Comparison of ENCODE assay signal across 8 cellular contexts in genomic region chr1:111755321-111756123, GRCh38. TPM values are rescaled to one million over a fixed set of nuclear protein-coding genes. Genes with fewer than 3 reads are reported as not detected.
A peak's percentile ranks its signal among the peaks of the same experiment; 100 is the strongest.
DNase-seq lines count a peak whose midpoint lies in the region; ATAC-seq and TF ChIP-seq lines count a peak whose summit lies in the region.

A gene with protein sequence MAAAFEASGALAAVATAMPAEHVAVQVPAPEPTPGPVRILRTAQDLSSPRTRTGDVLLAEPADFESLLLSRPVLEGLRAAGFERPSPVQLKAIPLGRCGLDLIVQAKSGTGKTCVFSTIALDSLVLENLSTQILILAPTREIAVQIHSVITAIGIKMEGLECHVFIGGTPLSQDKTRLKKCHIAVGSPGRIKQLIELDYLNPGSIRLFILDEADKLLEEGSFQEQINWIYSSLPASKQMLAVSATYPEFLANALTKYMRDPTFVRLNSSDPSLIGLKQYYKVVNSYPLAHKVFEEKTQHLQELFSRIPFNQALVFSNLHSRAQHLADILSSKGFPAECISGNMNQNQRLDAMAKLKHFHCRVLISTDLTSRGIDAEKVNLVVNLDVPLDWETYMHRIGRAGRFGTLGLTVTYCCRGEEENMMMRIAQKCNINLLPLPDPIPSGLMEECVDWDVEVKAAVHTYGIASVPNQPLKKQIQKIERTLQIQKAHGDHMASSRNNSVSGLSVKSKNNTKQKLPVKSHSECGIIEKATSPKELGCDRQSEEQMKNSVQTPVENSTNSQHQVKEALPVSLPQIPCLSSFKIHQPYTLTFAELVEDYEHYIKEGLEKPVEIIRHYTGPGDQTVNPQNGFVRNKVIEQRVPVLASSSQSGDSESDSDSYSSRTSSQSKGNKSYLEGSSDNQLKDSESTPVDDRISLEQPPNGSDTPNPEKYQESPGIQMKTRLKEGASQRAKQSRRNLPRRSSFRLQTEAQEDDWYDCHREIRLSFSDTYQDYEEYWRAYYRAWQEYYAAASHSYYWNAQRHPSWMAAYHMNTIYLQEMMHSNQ (plus strand): TSS chr1:111755901. CDS start chr1:111755925, 24 bp downstream.

- peak; percentile 86 to 95 (median 94) for TF ChIP-seq CTCF in right lobe of liver (IDR thresholded peaks at IDR 0.05)

- H3K4me3 ChIP-seq in CD4-positive, CD25-positive, alpha-beta regulatory T cell (ENCODE audit: low read depth, low read length) = peak within 1 kb of the TSS; percentile 96
- H3K4me3 ChIP-seq in right lobe of liver = peak within 1 kb of the TSS; percentile 68 to 81 (median 72)

- peaks cover 4% of the 10 kb centered on the region for H3K27me3 Mint-ChIP-seq in CD4-positive, CD25-positive, alpha-beta regulatory T cell

- peak within 1 kb of the TSS; percentile 99 to 100 (median 99) for H3K27ac Mint-ChIP-seq in CD4-positive, CD25-positive, alpha-beta regulatory T cell

- H3K4me3 Mint-ChIP-seq in CD4-positive, CD25-positive, alpha-beta regulatory T cell = peak within 1 kb of the TSS; percentile 88 to 100 (median 99)

- peak; percentile 51 for TF ChIP-seq POLR2A in right lobe of liver (IDR thresholded peaks at IDR 0.05)

- ATAC-seq in CD4-positive, CD25-positive, alpha-beta regulatory T cell (ENCODE audit: low read depth in 2 of 2) = peak; percentile 89 to 92
- ATAC-seq in GM19395 (IDR thresholded peaks at IDR 0.05; ENCODE audit: unreplicated experiment) = peak; percentile 84
- ATAC-seq in HG03565 (IDR thresholded peaks at IDR 0.05; ENCODE audit: unreplicated experiment) = peak; percentile 84
- peak; percentile 98 to 99 (median 98) for ATAC-seq in right lobe of liver

- H3K4me1 Mint-ChIP-seq in CD4-positive, CD25-positive, alpha-beta regulatory T cell = peaks cover 18 to 58% (median 35%) of the 10 kb centered on the region in 4 donors

- intact Hi-C loops in right lobe of liver (cut with DNase I) = no loop called here

- 0% methylated on average over 17 of the region's 67 CpGs for WGBS in right lobe of liver (ENCODE audit: insufficient coverage, low coverage, low lambda C conversion rate, missing lambda C conversion rate)

- H3K9me3 Mint-ChIP-seq in CD4-positive, CD25-positive, alpha-beta regulatory T cell = no peaks in the 10 kb centered on the region

- peak within 1 kb of the TSS; percentile 95 for H3K27ac ChIP-seq in CD4-positive, CD25-positive, alpha-beta regulatory T cell (ENCODE audit: insufficient read depth, low read length, poor library complexity, severe bottlenecking)
- peak within 1 kb of the TSS; percentile 82 to 84 (median 83) for H3K27ac ChIP-seq in right lobe of liver

- H3K27me3 ChIP-seq in CD4-positive, CD25-positive, alpha-beta regulatory T cell (ENCODE audit: control insufficient read depth, insufficient read depth, low read length) = no peaks in the 10 kb centered on the region
- no peaks in the 10 kb centered on the region for H3K27me3 ChIP-seq in right lobe of liver

- DNase-seq in CD4-positive, CD25-positive, alpha-beta regulatory T cell = peak; percentile 92 to 96 (median 95)
- DNase-seq in NCI-H748 treated with DMSO at 0.1 percent for 48 hours (lab: John Stamatoyannopoulos, UW) (peak; percentile 94), dermis blood vessel endothelial cell (peak; percentile 98), right lobe of liver (peak; percentile 95 to 96 (median 95))
- DNase-seq in activated CD4-positive, alpha-beta T cell treated with anti-CD3 and anti-CD28 coated beads, Interleukin-2, amount 50 U/mL, for 4 hours = peak; percentile 90 to 91
- DNase-seq in stimulated activated CD4-positive, alpha-beta T cell treated with anti-CD3 and anti-CD28 coated beads, Interleukin-4, amount 100 ng/mL, for 4 hours = peak; percentile 90 to 91

- H3K9me3 ChIP-seq in CD4-positive, CD25-positive, alpha-beta regulatory T cell (ENCODE audit: control insufficient read depth in 2 of 2, low read length in 2 of 2) = no peaks in the 10 kb centered on the region
- H3K9me3 ChIP-seq in right lobe of liver = no peaks in the 10 kb centered on the region

- H3K36me3 ChIP-seq in CD4-positive, CD25-positive, alpha-beta regulatory T cell (ENCODE audit: control insufficient read depth, insufficient read depth, low read length) = peaks cover 19% of the 10 kb centered on the region
- H3K36me3 ChIP-seq in right lobe of liver = peaks cover 0 to 3% (median 0%) of the 10 kb centered on the region in 4 donors

- peaks cover 29% of the 10 kb centered on the region for H3K4me1 ChIP-seq in CD4-positive, CD25-positive, alpha-beta regulatory T cell (ENCODE audit: control insufficient read depth, insufficient read depth, low read length, poor library complexity, severe bottlenecking)
- H3K4me1 ChIP-seq in right lobe of liver = peaks cover 0 to 15% (median 3%) of the 10 kb centered on the region in 4 donors

- H3K36me3 Mint-ChIP-seq in CD4-positive, CD25-positive, alpha-beta regulatory T cell = peaks cover 16% of the 10 kb centered on the region

RNA-seq across cellular contexts. Expression of the gene that starts here (rescaled TPM):
- total RNA-seq in CD4-positive, CD25-positive, alpha-beta regulatory T cell = 16.0 TPM
- 10 to 100 TPM in 3 of 4 donors, 1 to 10 TPM in 1; 9.6 to 18.8 (median 14.8) TPM for polyA plus RNA-seq in CD4-positive, CD25-positive, alpha-beta regulatory T cell
- total RNA-seq in dermis blood vessel endothelial cell (25.6 and 28.1 TPM in 2 replicates), right lobe of liver (10 to 100 TPM in 2 of 6 experiments, 1 to 10 TPM in 4; 3.9 to 11.6 (median 5.1) TPM)

Comparison
In these comparisons a context has a peak if more than half of its experiments do, and no peak if none do; other contexts are left out.
1. Peak in every context shown above with its lines: DNase-seq, ATAC-seq, H3K4me3 ChIP-seq and H3K27ac ChIP-seq.